ENCODE assay signal across 16 cellular contexts in the genomic region with DNA sequence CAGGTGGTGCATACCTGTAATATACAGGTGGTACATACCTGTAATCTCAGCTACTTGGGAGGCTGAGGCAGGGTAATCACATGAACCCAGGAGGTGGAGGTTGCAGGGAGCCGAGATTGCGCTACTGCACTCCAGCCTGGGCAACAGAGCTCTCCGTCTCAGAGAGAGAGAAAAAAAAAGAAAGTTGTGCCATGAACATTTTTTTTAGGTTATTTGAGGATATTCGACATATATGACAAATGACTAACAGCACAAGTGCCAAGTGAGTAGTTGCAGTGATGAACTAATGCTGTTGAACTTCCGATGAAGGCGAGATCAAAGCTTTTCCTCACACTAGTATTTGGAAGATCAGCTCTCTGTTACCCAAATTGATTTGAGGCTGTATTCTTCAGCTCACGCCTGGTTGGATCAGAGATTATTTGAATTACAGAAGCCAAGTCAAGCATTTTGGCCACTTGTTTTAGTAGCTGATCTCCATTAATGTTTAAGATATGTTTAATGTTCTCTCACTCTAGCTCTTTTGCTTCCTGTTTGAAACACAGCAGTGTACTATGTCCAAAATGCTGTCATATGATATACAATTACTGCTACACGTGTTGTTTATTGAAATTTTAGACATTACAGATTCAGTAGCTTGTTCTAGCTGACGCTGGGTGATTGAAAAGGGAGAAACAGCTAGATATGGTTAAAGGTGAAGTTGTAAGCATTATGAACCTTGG. TPM values are rescaled to one million over a fixed set of nuclear protein-coding genes. Genes with fewer than 3 reads are reported as not detected.
DNase-seq lines count a peak whose midpoint lies in the region; ATAC-seq and TF ChIP-seq lines count a peak whose summit lies in the region.
"Had no signal": no experiment of that assay in that cellular context is flagged by ENCODE, and none has a peak within 500 bp of the region (broad histone marks: within the 10 kb centered on the region; RNA-seq: fewer than 3 reads in every experiment).

No MANE protein-coding gene starts in this region.

- H3K27me3 ChIP-seq in stomach smooth muscle (ENCODE audit: control insufficient read depth in 1 of 2, insufficient read depth in 2 of 2, low read length in 2 of 2), result no peaks in the 10 kb centered on the region
- H3K27me3 ChIP-seq: uterus had no signal

- ATAC-seq in activated CD8-positive, alpha-beta T cell treated with anti-CD3 and anti-CD28 coated beads for 36 hours, result no peak
- no peak for ATAC-seq in activated CD8-positive, alpha-beta T cell treated with anti-CD3 and anti-CD28 coated beads, Interleukin-2, amount 10 ng/mL, durations not matched to agents 7 days and 5 days
- no peak for ATAC-seq in HG03378 (IDR thresholded peaks at IDR 0.05; ENCODE audit: unreplicated experiment)
- ATAC-seq: esophagus mucosa had no signal

- H3K4me1 ChIP-seq in stomach smooth muscle (ENCODE audit: control insufficient read depth, insufficient read depth, low read length), result peaks cover 30% of the 10 kb centered on the region

- TF ChIP-seq CTCF in activated CD8-positive, alpha-beta T cell treated with anti-CD3 and anti-CD28 coated beads for 36 hours (IDR thresholded peaks at IDR 0.05), result no peak

- H3K9me3 Mint-ChIP-seq in activated CD8-positive, alpha-beta T cell treated with anti-CD3 and anti-CD28 coated beads for 36 hours, result no peaks in the 10 kb centered on the region
- no peaks in the 10 kb centered on the region for H3K9me3 Mint-ChIP-seq in activated CD8-positive, alpha-beta T cell treated with anti-CD3 and anti-CD28 coated beads, Interleukin-2, amount 10 ng/mL, durations not matched to agents 7 days and 5 days (ENCODE audit: insufficient read depth)
- H3K9me3 Mint-ChIP-seq in activated naive CD8-positive, alpha-beta T cell (ENCODE audit: low read depth), result no peaks in the 10 kb centered on the region
- H3K9me3 Mint-ChIP-seq: memory B cell had no signal

- H3K36me3 ChIP-seq in stomach smooth muscle (ENCODE audit: control insufficient read depth in 2 of 2, insufficient read depth in 2 of 2, low read length in 2 of 2), result no peaks in the 10 kb centered on the region
- H3K36me3 ChIP-seq: uterus had no signal

- intact Hi-C loops in activated CD8-positive, alpha-beta T cell treated with anti-CD3 and anti-CD28 coated beads for 36 hours (cut with micrococcal nuclease), result no loop called here

- H3K4me3 Mint-ChIP-seq in activated CD8-positive, alpha-beta T cell treated with anti-CD3 and anti-CD28 coated beads for 36 hours, result no peak overlapping the region
- no peak overlapping the region for H3K4me3 Mint-ChIP-seq in activated CD8-positive, alpha-beta T cell treated with anti-CD3 and anti-CD28 coated beads, Interleukin-2, amount 10 ng/mL, durations not matched to agents 7 days and 5 days
- no peak overlapping the region for H3K4me3 Mint-ChIP-seq in activated naive CD8-positive, alpha-beta T cell
- H3K4me3 Mint-ChIP-seq: memory B cell had no signal

- no peaks in the 10 kb centered on the region for H3K36me3 Mint-ChIP-seq in activated CD8-positive, alpha-beta T cell treated with anti-CD3 and anti-CD28 coated beads for 36 hours (ENCODE audit: low read depth)
- no peaks in the 10 kb centered on the region for H3K36me3 Mint-ChIP-seq in activated CD8-positive, alpha-beta T cell treated with anti-CD3 and anti-CD28 coated beads, Interleukin-2, amount 10 ng/mL, durations not matched to agents 7 days and 5 days (ENCODE audit: low read depth)
- H3K36me3 Mint-ChIP-seq in activated naive CD8-positive, alpha-beta T cell, result peaks cover 4% of the 10 kb centered on the region

- no peaks in the 10 kb centered on the region for H3K9me3 ChIP-seq in stomach smooth muscle (ENCODE audit: control insufficient read depth in 2 of 2, low read length in 2 of 2)
- H3K9me3 ChIP-seq: uterus had no signal

- H3K27ac ChIP-seq in stomach smooth muscle (ENCODE audit: low read length), result peak overlapping the region; percentile 24
- H3K27ac ChIP-seq: KMS-11, uterus had no signal

- H3K9ac ChIP-seq in stomach smooth muscle (ENCODE audit: low read length in 2 of 2), result no peak overlapping the region
- H3K9ac ChIP-seq: KMS-11 had no signal

- CTCF ChIA-PET in activated CD8-positive, alpha-beta T cell treated with anti-CD3 and anti-CD28 coated beads for 36 hours (lab: Charles Lee), result interaction anchor here (1.0 to 1.9 kb wide), 7 partner anchors 18 to 131 kb away, joined by 3 to 5 read pairs (median 4); no protein-coding TSS in a partner anchor
- CTCF ChIA-PET in activated CD8-positive, alpha-beta T cell treated with anti-CD3 and anti-CD28 coated beads, Interleukin-2, amount 10 ng/mL, durations not matched to agents 7 days and 5 days (lab: Charles Lee), result interaction anchor here (1.0 to 1.3 kb wide), 3 partner anchors 54 to 476 kb away, joined by 4 to 5 read pairs (median 4); no protein-coding TSS in a partner anchor

- DNase-seq in activated CD8-positive, alpha-beta T cell treated with anti-CD3 and anti-CD28 coated beads for 36 hours, result no peak
- DNase-seq in activated CD8-positive, alpha-beta T cell treated with anti-CD3 and anti-CD28 coated beads, Interleukin-2, amount 10 ng/mL, durations not matched to agents 7 days and 5 days, result no peak
- DNase-seq in glomerular visceral epithelial cell (ENCODE audit: extremely low spot score) (peak; percentile 40), NCI-H1048 (lab: John Stamatoyannopoulos, UW) (no peak), HT-29 (ENCODE audit: low spot score) (no peak)
- DNase-seq: Calu3, NCI-H187, occipital lobe, SHP77, uterus had no signal

- POLR2A ChIA-PET in activated CD8-positive, alpha-beta T cell treated with anti-CD3 and anti-CD28 coated beads for 36 hours (lab: Charles Lee), result interaction anchor here (0.7 kb wide), 1 partner anchor 36 kb away, joined by 3 read pairs; no protein-coding TSS in a partner anchor
- POLR2A ChIA-PET in activated CD8-positive, alpha-beta T cell treated with anti-CD3 and anti-CD28 coated beads, Interleukin-2, amount 10 ng/mL, durations not matched to agents 7 days and 5 days (lab: Charles Lee), result no interaction called here

- H3K27me3 Mint-ChIP-seq in activated CD8-positive, alpha-beta T cell treated with anti-CD3 and anti-CD28 coated beads for 36 hours, result no peaks in the 10 kb centered on the region
- H3K27me3 Mint-ChIP-seq in activated CD8-positive, alpha-beta T cell treated with anti-CD3 and anti-CD28 coated beads, Interleukin-2, amount 10 ng/mL, durations not matched to agents 7 days and 5 days (ENCODE audit: low read depth), result no peaks in the 10 kb centered on the region
- H3K27me3 Mint-ChIP-seq in activated naive CD8-positive, alpha-beta T cell, result no peaks in the 10 kb centered on the region
- H3K27me3 Mint-ChIP-seq: memory B cell had no signal

- peak overlapping the region in 1 of 2 donors; percentile 0 for H3K4me3 ChIP-seq in stomach smooth muscle (ENCODE audit: low read length in 2 of 2)
- H3K4me3 ChIP-seq: uterus had no signal

- H3K27ac Mint-ChIP-seq in activated CD8-positive, alpha-beta T cell treated with anti-CD3 and anti-CD28 coated beads for 36 hours, result peak overlapping the region; percentile 87
- no peak overlapping the region for H3K27ac Mint-ChIP-seq in activated CD8-positive, alpha-beta T cell treated with anti-CD3 and anti-CD28 coated beads, Interleukin-2, amount 10 ng/mL, durations not matched to agents 7 days and 5 days
- H3K27ac Mint-ChIP-seq in activated naive CD8-positive, alpha-beta T cell, result peak overlapping the region; percentile 92
- H3K27ac Mint-ChIP-seq: memory B cell had no signal

- H3K4me1 Mint-ChIP-seq in activated CD8-positive, alpha-beta T cell treated with anti-CD3 and anti-CD28 coated beads for 36 hours (ENCODE audit: low read depth), result peaks cover 78% of the 10 kb centered on the region
- peaks cover 15% of the 10 kb centered on the region for H3K4me1 Mint-ChIP-seq in activated CD8-positive, alpha-beta T cell treated with anti-CD3 and anti-CD28 coated beads, Interleukin-2, amount 10 ng/mL, durations not matched to agents 7 days and 5 days (ENCODE audit: low read depth)
- peaks cover 79% of the 10 kb centered on the region for H3K4me1 Mint-ChIP-seq in activated naive CD8-positive, alpha-beta T cell (ENCODE audit: low read depth)

RNA-seq across cellular contexts. Expression of a gene that starts 43.4 kb away (rescaled TPM):
- 10 to 100 TPM; 18.5 to 21.6 TPM for total RNA-seq in activated CD8-positive, alpha-beta T cell treated with anti-CD3 and anti-CD28 coated beads for 36 hours
- 10 to 100 TPM; 30.3 to 30.6 TPM for total RNA-seq in activated CD8-positive, alpha-beta T cell treated with anti-CD3 and anti-CD28 coated beads, Interleukin-2, amount 10 ng/mL, durations not matched to agents 7 days and 5 days
- 7.3 and 9.8 TPM in 2 replicates for total RNA-seq in HT-29 (2014; rRNA removed; shearing (Covaris generic))
